ENCODE assay signal across 20 cellular contexts in genomic region chr3:3615533-3615932, GRCh38.
DNase-seq lines count a peak whose midpoint lies in the region; ATAC-seq, FAIRE-seq and TF ChIP-seq lines count a peak whose summit lies in the region.
"Had no signal": no experiment of that assay in that cellular context is flagged by ENCODE, and none has a peak within 500 bp of the region (broad histone marks: within the 10 kb centered on the region; RNA-seq: fewer than 3 reads in every experiment).

No MANE protein-coding gene starts in this region.

- no peak overlapping the region for H3K27ac Mint-ChIP-seq in stimulated activated naive B cell treated with anti-CD40 and anti-IgM and Interleukin-4, amounts not matched to agents 10 μg/mL and 1 μg/mL and 100 μg/mL, for 72 hours
- H3K27ac Mint-ChIP-seq: CD4-positive, alpha-beta T cell had no signal

- no peak overlapping the region for H3K9ac ChIP-seq in HepG2 (ENCODE audit: insufficient read depth, low read depth, low read length)
- H3K9ac ChIP-seq: GM23248 had no signal

- no peak overlapping the region for H3K4me3 Mint-ChIP-seq in stimulated activated naive B cell treated with anti-CD40 and anti-IgM and Interleukin-4, amounts not matched to agents 10 μg/mL and 1 μg/mL and 100 μg/mL, for 72 hours
- H3K4me3 Mint-ChIP-seq: CD4-positive, alpha-beta T cell had no signal

- H3K27me3 ChIP-seq in SJCRH30 (no peaks in the 10 kb centered on the region), HepG2 (ENCODE audit: control insufficient read depth in 1 of 2, insufficient read depth in 2 of 2, low read length in 2 of 2) (no peaks in the 10 kb centered on the region), upper lobe of right lung (no peaks in the 10 kb centered on the region)
- H3K27me3 ChIP-seq: BE2C, SJSA1 had no signal

- no peak for TF ChIP-seq CTCF in HepG2 (CRISPR knock-in tag; IDR thresholded peaks at IDR 0.05)
- no peak for TF ChIP-seq CTCF in upper lobe of right lung (IDR thresholded peaks at IDR 0.05)

- TF ChIP-seq RAD21 in HepG2 (CRISPR knock-in tag; IDR thresholded peaks at IDR 0.05): no peak

- no peak overlapping the region for H3K4me3 ChIP-seq in SJCRH30
- no peak overlapping the region for H3K4me3 ChIP-seq in HepG2 (replicated peaks in 1 of 3; ENCODE audit: insufficient read depth in 1 of 3, low read depth in 2 of 3, low read length in 3 of 3)
- H3K4me3 ChIP-seq in upper lobe of right lung: no peak overlapping the region
- H3K4me3 ChIP-seq: GM23248, SJSA1 had no signal

- POLR2A ChIA-PET in HepG2 (lab: Yijun Ruan, JAX): no interaction called here

- ATAC-seq in stimulated activated naive B cell treated with anti-CD40 and anti-IgM and Interleukin-4, amounts not matched to agents 10 μg/mL and 1 μg/mL and 100 μg/mL, for 72 hours (replicated peaks): peak; percentile 34 to 65
- ATAC-seq in HepG2: no peak
- ATAC-seq in upper lobe of right lung: no peak
- ATAC-seq in HG02852 (IDR thresholded peaks at IDR 0.05; ENCODE audit: unreplicated experiment): no peak

- TF ChIP-seq POLR2A in HepG2 (IDR thresholded peaks at IDR 0.05; ENCODE audit: insufficient read depth in 1 of 2, low read depth in 2 of 2, low read length in 2 of 2): no peak

- H3K36me3 ChIP-seq in SJCRH30: no peaks in the 10 kb centered on the region
- no peaks in the 10 kb centered on the region for H3K36me3 ChIP-seq in HepG2 (replicated peaks in 1 of 2; ENCODE audit: control insufficient read depth in 1 of 2, insufficient read depth in 2 of 2, low read length in 2 of 2)
- no peaks in the 10 kb centered on the region for H3K36me3 ChIP-seq in upper lobe of right lung
- H3K36me3 ChIP-seq: BE2C, SJSA1 had no signal

- no peaks in the 10 kb centered on the region for H3K9me3 ChIP-seq in SJCRH30 (replicated peaks)
- no peaks in the 10 kb centered on the region for H3K9me3 ChIP-seq in HepG2 (ENCODE audit: low read length)
- H3K9me3 ChIP-seq in upper lobe of right lung: no peaks in the 10 kb centered on the region
- H3K9me3 ChIP-seq: BE2C, SJSA1 had no signal

- H3K27me3 Mint-ChIP-seq in stimulated activated naive B cell treated with anti-CD40 and anti-IgM and Interleukin-4, amounts not matched to agents 10 μg/mL and 1 μg/mL and 100 μg/mL, for 72 hours: no peaks in the 10 kb centered on the region
- H3K27me3 Mint-ChIP-seq: CD4-positive, alpha-beta T cell had no signal

- H3K4me1 ChIP-seq in SJCRH30 (no peaks in the 10 kb centered on the region), HepG2 (ENCODE audit: insufficient read depth, low read length) (no peaks in the 10 kb centered on the region), upper lobe of right lung (no peaks in the 10 kb centered on the region)
- H3K4me1 ChIP-seq: BE2C, SJSA1 had no signal

- peaks cover 0 to 2% of the 10 kb centered on the region in 2 donors for H3K4me1 Mint-ChIP-seq in stimulated activated naive B cell treated with anti-CD40 and anti-IgM and Interleukin-4, amounts not matched to agents 10 μg/mL and 1 μg/mL and 100 μg/mL, for 72 hours

- BruUV-seq in HepG2 (replicated peaks; lab: Mats Ljungman, UMichigan): no TSS peak

- H3K9me3 Mint-ChIP-seq in stimulated activated naive B cell treated with anti-CD40 and anti-IgM and Interleukin-4, amounts not matched to agents 10 μg/mL and 1 μg/mL and 100 μg/mL, for 72 hours: no peaks in the 10 kb centered on the region
- H3K9me3 Mint-ChIP-seq: CD4-positive, alpha-beta T cell had no signal

- no peak for FAIRE-seq in HepG2 (lab: Jason Lieb, UNC)
- FAIRE-seq: HTR-8/SVneo had no signal

- no peaks in the 10 kb centered on the region for H4K20me1 ChIP-seq in HepG2 (ENCODE audit: insufficient read depth, low read length)

- in situ Hi-C loops in HepG2 (cut with HindIII; ENCODE audit: extremely low pct_ligation_motif_present, low pct_unique_long_range_greater_than_20kb): no loop called here

- H3K79me2 ChIP-seq in HepG2 (ENCODE audit: insufficient read depth, low read length): no peaks in the 10 kb centered on the region

- H3K36me3 Mint-ChIP-seq in stimulated activated naive B cell treated with anti-CD40 and anti-IgM and Interleukin-4, amounts not matched to agents 10 μg/mL and 1 μg/mL and 100 μg/mL, for 72 hours: no peaks in the 10 kb centered on the region

- H2AFZ ChIP-seq in HepG2 (ENCODE audit: low read length): no peak overlapping the region
- H2AFZ ChIP-seq: GM23248 had no signal

- no peak overlapping the region for H3K4me2 ChIP-seq in HepG2 (ENCODE audit: low read depth, low read length)

- whole genome bisulfite sequencing in HepG2 (ENCODE audit: low lambda C conversion rate): 2% methylated on average over 3 of the region's 3 CpGs

- DNase-seq in DMS53 (lab: John Stamatoyannopoulos, UW) (peak; percentile 34), DMS53 treated with DMSO at 0.1 percent for 48 hours (lab: John Stamatoyannopoulos, UW; ENCODE audit: unreplicated experiment) (no peak), SJCRH30 (peak; percentile 5 to 6), iris pigment epithelial cell (ENCODE audit: low read depth) (peak; percentile 10), HepG2 (ENCODE audit: low spot score) (no peak), upper lobe of right lung (no peak)
- no peak for DNase-seq in stimulated activated naive B cell treated with anti-CD40 and anti-IgM and Interleukin-4, amounts not matched to agents 10 μg/mL and 1 μg/mL and 100 μg/mL, for 72 hours
- DNase-seq: BE2C; CD4-positive, alpha-beta T cell; DMS79; GM23248; MV-4-11; NCI-H1417; NCI-H187 treated with DMSO at 0.1 percent for 48 hours; NCI-H446 treated with DMSO at 0.1 percent for 48 hours; NCI-H748 treated with DMSO at 0.1 percent for 48 hours had no signal

- intact Hi-C loops in HepG2 (cut with micrococcal nuclease; ENCODE audit: unreplicated experiment): no loop called here
- intact Hi-C loops in upper lobe of right lung (cut with DNase I): no loop called here

- TF ChIP-seq EP300 in HepG2 (IDR thresholded peaks at IDR 0.05; ENCODE audit: low read depth in 2 of 2, low read length in 2 of 2): no peak
- no peak for TF ChIP-seq EP300 in HepG2 (CRISPR knock-in tag; IDR thresholded peaks at IDR 0.05; ENCODE audit: borderline replicate concordance)

- CTCF ChIA-PET in HepG2 (lab: Yijun Ruan, JAX; ENCODE audit: low intra/inter-chr PET ratio, low total read pairs): no interaction called here

- H3K27ac ChIP-seq in SJCRH30: no peak overlapping the region
- H3K27ac ChIP-seq in HepG2 (ENCODE audit: extremely low read length, insufficient read depth, low read length): no peak overlapping the region
- H3K27ac ChIP-seq in upper lobe of right lung: no peak overlapping the region
- H3K27ac ChIP-seq: 22Rv1, GM23248, SJSA1 had no signal

TF ChIP-seq in HepG2, 621 proteins besides CTCF, POLR2A, EP300 and RAD21 (continues in another document):
- no peak for TF ChIP-seq MED8 (CRISPR knock-in tag; IDR thresholded peaks at IDR 0.05; ENCODE audit: insufficient replicate concordance)
- no peak for TF ChIP-seq ZEB1 (IDR thresholded peaks at IDR 0.05; ENCODE audit: insufficient replicate concordance, low read depth)
- no peak for TF ChIP-seq DR1 (CRISPR knock-in tag; IDR thresholded peaks at IDR 0.05)
- TF ChIP-seq ZBTB49 (CRISPR knock-in tag; IDR thresholded peaks at IDR 0.05; ENCODE audit: borderline replicate concordance): no peak
- TF ChIP-seq MAF1 (CRISPR knock-in tag; IDR thresholded peaks at IDR 0.05; ENCODE audit: borderline replicate concordance): no peak
- no peak for TF ChIP-seq ZC3H13 (CRISPR knock-in tag; IDR thresholded peaks at IDR 0.05)
- no peak for TF ChIP-seq ARNT (IDR thresholded peaks at IDR 0.05)
- TF ChIP-seq GLI4 (CRISPR knock-in tag; IDR thresholded peaks at IDR 0.05; ENCODE audit: borderline replicate concordance): no peak
- no peak for TF ChIP-seq SETDB1 (CRISPR knock-in tag; IDR thresholded peaks at IDR 0.05; ENCODE audit: borderline replicate concordance)
- no peak for TF ChIP-seq MED1 (CRISPR knock-in tag; IDR thresholded peaks at IDR 0.05)
- no peak for TF ChIP-seq CSRNP2 (CRISPR knock-in tag; conservative IDR thresholded peaks at IDR 0.05; ENCODE audit: low read depth)

Comparison
In these comparisons a context has a peak if more than half of its experiments do, and no peak if none do; other contexts are left out.
1. DNase-seq: peak in DMS53 (single experiment), SJCRH30 (2 of 2) and iris pigment epithelial cell (single experiment); none in DMS53 treated with DMSO at 0.1 percent for 48 hours (single experiment), stimulated activated naive B cell treated with anti-CD40 and anti-IgM and Interleukin-4, amounts not matched to agents 10 μg/mL and 1 μg/mL and 100 μg/mL, for 72 hours (single experiment), HepG2 (single experiment) and upper lobe of right lung (single experiment).
2. ATAC-seq: peak in stimulated activated naive B cell treated with anti-CD40 and anti-IgM and Interleukin-4, amounts not matched to agents 10 μg/mL and 1 μg/mL and 100 μg/mL, for 72 hours (2 of 2); none in HepG2 (single experiment), upper lobe of right lung (single experiment) and HG02852 (single experiment).